ENCODE assay signal across 9 cellular contexts in the genomic region with DNA sequence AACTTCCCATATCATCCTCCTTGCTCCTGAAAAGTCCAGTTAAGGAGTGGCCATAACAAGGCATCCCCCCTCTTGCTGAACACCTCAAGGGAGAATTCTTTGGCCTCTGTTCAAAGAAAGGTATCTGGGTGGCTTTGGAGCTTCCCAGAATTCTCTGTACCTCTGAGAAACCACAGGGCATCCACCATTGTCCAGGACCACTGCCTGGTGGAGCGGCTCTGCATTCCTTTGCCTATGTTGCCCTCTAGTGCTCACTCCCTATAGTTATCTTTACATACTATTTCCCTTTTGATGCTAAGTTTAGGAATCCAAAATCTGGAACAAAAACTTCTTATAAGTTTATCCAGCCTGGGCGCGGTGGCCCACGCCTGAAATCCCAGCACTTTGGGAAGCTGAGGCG. TPM values are rescaled to one million over a fixed set of nuclear protein-coding genes. Genes with fewer than 3 reads are reported as not detected.
A peak's percentile ranks its signal among the peaks of the same experiment; 100 is the strongest.
DNase-seq lines count a peak whose midpoint lies in the region; ATAC-seq and TF ChIP-seq lines count a peak whose summit lies in the region.
"Had no signal": no experiment of that assay in that cellular context is flagged by ENCODE, and none has a peak within 500 bp of the region (broad histone marks: within the 10 kb centered on the region; RNA-seq: fewer than 3 reads in every experiment).

No MANE protein-coding gene starts in this region.

- TF ChIP-seq CTCF in activated CD8-positive, alpha-beta T cell treated with anti-CD3 and anti-CD28 coated beads for 36 hours (IDR thresholded peaks at IDR 0.05) = peak; percentile 30
- TF ChIP-seq CTCF in LNCAP (IDR thresholded peaks at IDR 0.05) = peak; percentile 66
- peak in 5 of 6 experiments; percentile 48 to 67 (median 52) for TF ChIP-seq CTCF in esophagus squamous epithelium (IDR thresholded peaks at IDR 0.05)
- TF ChIP-seq CTCF in omental fat pad (IDR thresholded peaks at IDR 0.05) = no peak

- TF ChIP-seq POLR2A in esophagus squamous epithelium (IDR thresholded peaks at IDR 0.05) = no peak

- no peaks in the 10 kb centered on the region for H3K27me3 ChIP-seq in esophagus squamous epithelium

- 0 to 2% methylated on average over 4 to 5 of the region's 5 CpGs for WGBS in esophagus squamous epithelium, 2 donors

- intact Hi-C loops in activated CD8-positive, alpha-beta T cell treated with anti-CD3 and anti-CD28 coated beads for 36 hours (cut with micrococcal nuclease) = loop anchor here (10.0 kb wide), 1 partner anchor 828 kb away; no protein-coding TSS in a partner anchor
- intact Hi-C loops in esophagus squamous epithelium (cut with DNase I) = no loop called here

- peaks cover 0 to 5% (median 0%) of the 10 kb centered on the region in 3 donors for H3K4me1 ChIP-seq in esophagus squamous epithelium

- no peak overlapping the region for H3K4me3 Mint-ChIP-seq in activated CD8-positive, alpha-beta T cell treated with anti-CD3 and anti-CD28 coated beads for 36 hours
- no peak overlapping the region for H3K4me3 Mint-ChIP-seq in activated CD8-positive, alpha-beta T cell treated with anti-CD3 and anti-CD28 coated beads, Interleukin-2, amount 10 ng/mL, durations not matched to agents 7 days and 5 days
- H3K4me3 Mint-ChIP-seq: activated naive CD8-positive, alpha-beta T cell had no signal

- peak; percentile 12 for DNase-seq in activated CD8-positive, alpha-beta T cell treated with anti-CD3 and anti-CD28 coated beads for 36 hours
- DNase-seq in activated CD8-positive, alpha-beta T cell treated with anti-CD3 and anti-CD28 coated beads, Interleukin-2, amount 10 ng/mL, durations not matched to agents 7 days and 5 days = no peak
- DNase-seq in RPMI7951 (ENCODE audit: low read depth) (peak; percentile 54), esophagus squamous epithelium (lab: John Stamatoyannopoulos, UW) (no peak), omental fat pad (ENCODE audit: low spot score) (no peak)

- ATAC-seq in activated CD8-positive, alpha-beta T cell treated with anti-CD3 and anti-CD28 coated beads for 36 hours = no peak
- ATAC-seq in activated CD8-positive, alpha-beta T cell treated with anti-CD3 and anti-CD28 coated beads, Interleukin-2, amount 10 ng/mL, durations not matched to agents 7 days and 5 days = no peak
- ATAC-seq in omental fat pad (ENCODE audit: low FRiP score) = peak; percentile 50
- no peak for ATAC-seq in HG03139 (IDR thresholded peaks at IDR 0.05; ENCODE audit: unreplicated experiment)
- ATAC-seq in HG03039 (IDR thresholded peaks at IDR 0.05; ENCODE audit: unreplicated experiment) = no peak

- H3K27ac Mint-ChIP-seq in activated CD8-positive, alpha-beta T cell treated with anti-CD3 and anti-CD28 coated beads for 36 hours = no peak overlapping the region
- no peak overlapping the region for H3K27ac Mint-ChIP-seq in activated CD8-positive, alpha-beta T cell treated with anti-CD3 and anti-CD28 coated beads, Interleukin-2, amount 10 ng/mL, durations not matched to agents 7 days and 5 days
- H3K27ac Mint-ChIP-seq: activated naive CD8-positive, alpha-beta T cell had no signal

- H3K36me3 Mint-ChIP-seq in activated CD8-positive, alpha-beta T cell treated with anti-CD3 and anti-CD28 coated beads for 36 hours (ENCODE audit: low read depth) = no peaks in the 10 kb centered on the region
- H3K36me3 Mint-ChIP-seq in activated CD8-positive, alpha-beta T cell treated with anti-CD3 and anti-CD28 coated beads, Interleukin-2, amount 10 ng/mL, durations not matched to agents 7 days and 5 days (ENCODE audit: low read depth) = no peaks in the 10 kb centered on the region
- H3K36me3 Mint-ChIP-seq: activated naive CD8-positive, alpha-beta T cell had no signal

- H3K27ac ChIP-seq in esophagus squamous epithelium = no peak overlapping the region

- POLR2A ChIA-PET in activated CD8-positive, alpha-beta T cell treated with anti-CD3 and anti-CD28 coated beads for 36 hours (lab: Charles Lee) = no interaction called here
- POLR2A ChIA-PET in activated CD8-positive, alpha-beta T cell treated with anti-CD3 and anti-CD28 coated beads, Interleukin-2, amount 10 ng/mL, durations not matched to agents 7 days and 5 days (lab: Charles Lee) = no interaction called here

- no peaks in the 10 kb centered on the region for H3K9me3 Mint-ChIP-seq in activated CD8-positive, alpha-beta T cell treated with anti-CD3 and anti-CD28 coated beads for 36 hours
- no peaks in the 10 kb centered on the region for H3K9me3 Mint-ChIP-seq in activated CD8-positive, alpha-beta T cell treated with anti-CD3 and anti-CD28 coated beads, Interleukin-2, amount 10 ng/mL, durations not matched to agents 7 days and 5 days (ENCODE audit: insufficient read depth)

- H3K4me3 ChIP-seq in esophagus squamous epithelium = no peak overlapping the region

- no peaks in the 10 kb centered on the region for H3K4me1 Mint-ChIP-seq in activated CD8-positive, alpha-beta T cell treated with anti-CD3 and anti-CD28 coated beads for 36 hours (ENCODE audit: low read depth)
- no peaks in the 10 kb centered on the region for H3K4me1 Mint-ChIP-seq in activated CD8-positive, alpha-beta T cell treated with anti-CD3 and anti-CD28 coated beads, Interleukin-2, amount 10 ng/mL, durations not matched to agents 7 days and 5 days (ENCODE audit: low read depth)

- CTCF ChIA-PET in activated CD8-positive, alpha-beta T cell treated with anti-CD3 and anti-CD28 coated beads for 36 hours (lab: Charles Lee) = interaction anchor here (0.6 to 1.7 kb wide), 9 partner anchors 10 to 837 kb away, joined by 3 to 13 read pairs (median 3); no protein-coding TSS in a partner anchor
- CTCF ChIA-PET in activated CD8-positive, alpha-beta T cell treated with anti-CD3 and anti-CD28 coated beads, Interleukin-2, amount 10 ng/mL, durations not matched to agents 7 days and 5 days (lab: Charles Lee) = interaction anchor here (0.8 to 2.0 kb wide), 4 partner anchors 13 to 831 kb away, joined by 3 to 8 read pairs (median 3); no protein-coding TSS in a partner anchor

- no peaks in the 10 kb centered on the region for H3K27me3 Mint-ChIP-seq in activated CD8-positive, alpha-beta T cell treated with anti-CD3 and anti-CD28 coated beads for 36 hours
- H3K27me3 Mint-ChIP-seq in activated CD8-positive, alpha-beta T cell treated with anti-CD3 and anti-CD28 coated beads, Interleukin-2, amount 10 ng/mL, durations not matched to agents 7 days and 5 days (ENCODE audit: low read depth) = no peaks in the 10 kb centered on the region

- H3K9me3 ChIP-seq in esophagus squamous epithelium = no peaks in the 10 kb centered on the region

- no peaks in the 10 kb centered on the region for H3K36me3 ChIP-seq in esophagus squamous epithelium

RNA-seq across cellular contexts. Expression of a gene that starts 30.3 kb away (rescaled TPM):
- under 1 TPM in 1 of 2 experiments, not detected in 1; 0.16 TPM for total RNA-seq in activated CD8-positive, alpha-beta T cell treated with anti-CD3 and anti-CD28 coated beads for 36 hours
- total RNA-seq in activated CD8-positive, alpha-beta T cell treated with anti-CD3 and anti-CD28 coated beads, Interleukin-2, amount 10 ng/mL, durations not matched to agents 7 days and 5 days = under 1 TPM; 0.23 to 0.26 TPM
- not detected in 2 replicates for total RNA-seq in RPMI7951 (2014; rRNA removed; shearing (Covaris generic))
- total RNA-seq in esophagus squamous epithelium = 1 to 10 TPM; 1.9 to 3.0 (median 2.1) TPM
- 1 to 10 TPM in 1 of 4 donors, under 1 TPM in 3; 0.48 to 5.5 (median 0.86) TPM for total RNA-seq in omental fat pad

RNA-seq across cellular contexts. Expression of a gene that starts 32.4 kb away (rescaled TPM):
- 10 to 100 TPM; 13.8 to 16.3 TPM for total RNA-seq in activated CD8-positive, alpha-beta T cell treated with anti-CD3 and anti-CD28 coated beads for 36 hours
- 10 to 100 TPM; 23.5 to 32.1 TPM for total RNA-seq in activated CD8-positive, alpha-beta T cell treated with anti-CD3 and anti-CD28 coated beads, Interleukin-2, amount 10 ng/mL, durations not matched to agents 7 days and 5 days
- 24.6 and 28.8 TPM in 2 replicates for total RNA-seq in RPMI7951 (2014; rRNA removed; shearing (Covaris generic))
- total RNA-seq in esophagus squamous epithelium (10 to 100 TPM; 29.0 to 68.5 (median 37.3) TPM), omental fat pad (100 to 1,000 TPM in 2 of 4 donors, 10 to 100 TPM in 2; 59.0 to 210 (median 80.4) TPM)

Comparison
In these comparisons a context has a peak if more than half of its experiments do, and no peak if none do; other contexts are left out.
1. DNase-seq: peak in activated CD8-positive, alpha-beta T cell treated with anti-CD3 and anti-CD28 coated beads for 36 hours (single experiment) and RPMI7951 (single experiment); none in activated CD8-positive, alpha-beta T cell treated with anti-CD3 and anti-CD28 coated beads, Interleukin-2, amount 10 ng/mL, durations not matched to agents 7 days and 5 days (single experiment), esophagus squamous epithelium (single experiment) and omental fat pad (single experiment).
2. CTCF ChIP-seq: peak in activated CD8-positive, alpha-beta T cell treated with anti-CD3 and anti-CD28 coated beads for 36 hours (single experiment), LNCAP (single experiment) and esophagus squamous epithelium (5 of 6); none in omental fat pad (0 of 3).